In genomic region chr1:920506-920905, GRCh38 we compare ENCODE assay signal across 11 cellular contexts. TPM values are rescaled to one million over a fixed set of nuclear protein-coding genes. Genes with fewer than 3 reads are reported as not detected.
DNase-seq lines count a peak whose midpoint lies in the region; ATAC-seq and TF ChIP-seq lines count a peak whose summit lies in the region.
"Had no signal": no experiment of that assay in that cellular context is flagged by ENCODE, and none has a peak within 500 bp of the region (broad histone marks: within the 10 kb centered on the region; RNA-seq: fewer than 3 reads in every experiment).

No MANE protein-coding gene starts in this region.

- no peaks in the 10 kb centered on the region for H3K9me2 ChIP-seq in MM.1S (replicated peaks; ENCODE audit: insufficient read depth, low read length)

- no peak overlapping the region for H4K8ac ChIP-seq in trophoblast cell (ENCODE audit: low read depth, low read length)

- H3K27me3 ChIP-seq in MM.1S (replicated peaks; ENCODE audit: insufficient read depth, low read length) (peaks cover 91% of the 10 kb centered on the region), trophoblast cell (ENCODE audit: insufficient read depth, low read length) (peaks cover 10% of the 10 kb centered on the region)

- no peak overlapping the region for H3K14ac ChIP-seq in trophoblast cell (ENCODE audit: low read length)

- H3K9me3 Mint-ChIP-seq in brain, result peaks cover 0 to 11% (median 0%) of the 10 kb centered on the region in 5 experiments
- H3K9me3 Mint-ChIP-seq: activated T-cell treated with anti-CD3 and anti-CD28 coated beads, Interleukin-2, amount 50 U/mL, for 4 hours had no signal

- H3K79me2 ChIP-seq in MM.1S (ENCODE audit: low read length) (no peaks in the 10 kb centered on the region), trophoblast cell (ENCODE audit: control insufficient read depth, insufficient read depth, low read length, poor library complexity) (peaks cover 3% of the 10 kb centered on the region)

- no peaks in the 10 kb centered on the region for H3K36me3 ChIP-seq in MM.1S (replicated peaks; ENCODE audit: insufficient read depth, low read length)
- H3K36me3 ChIP-seq in trophoblast cell (ENCODE audit: control insufficient read depth in 1 of 2, insufficient read depth in 2 of 2, low read length in 2 of 2), result peaks cover 4 to 5% of the 10 kb centered on the region in 2 experiments
- H3K36me3 ChIP-seq: neutrophil had no signal

- no peak overlapping the region for H3K4me3 ChIP-seq in MM.1S (ENCODE audit: low read length)
- no peak overlapping the region for H3K4me3 ChIP-seq in trophoblast cell (ENCODE audit: low read depth, low read length)

- H3K4me1 ChIP-seq in MM.1S (ENCODE audit: low read length), result no peaks in the 10 kb centered on the region; the same call in 1 of the 2 replicates
- H3K4me1 ChIP-seq in trophoblast cell (ENCODE audit: control insufficient read depth in 1 of 2, insufficient read depth in 2 of 2, low read length in 2 of 2), result peaks cover 21 to 30% of the 10 kb centered on the region in 2 experiments

- no peak overlapping the region for H2BK5ac ChIP-seq in trophoblast cell (ENCODE audit: low read depth, low read length, poor library complexity)

- DNase-seq in NCI-H1417 (lab: John Stamatoyannopoulos, UW) (peak; percentile 51 to 83 (median 78)), NCI-H1417 treated with DMSO at 0.1 percent for 48 hours (lab: John Stamatoyannopoulos, UW) (no peak), MM.1S (no peak), trophoblast cell (no peak), pons (ENCODE audit: low spot score) (no peak), GM20000 (ENCODE audit: low spot score) (no peak)
- DNase-seq: activated T-cell treated with anti-CD3 and anti-CD28 coated beads, Interleukin-2, amount 50 U/mL, for 4 hours; GOT3 had no signal

- H2AFZ ChIP-seq in MM.1S (ENCODE audit: low read length) (no peak overlapping the region), trophoblast cell (ENCODE audit: insufficient read depth, low read length, poor library complexity) (no peak overlapping the region)

- H2BK12ac ChIP-seq in trophoblast cell (ENCODE audit: low read length), result no peak overlapping the region

- peak overlapping the region; percentile 1 for H4K91ac ChIP-seq in trophoblast cell (ENCODE audit: low read depth, low read length)

- H3K9ac ChIP-seq in MM.1S (ENCODE audit: low read length), result no peak overlapping the region
- no peak overlapping the region for H3K9ac ChIP-seq in trophoblast cell (ENCODE audit: low read length)

- no peak for TF ChIP-seq CTCF in MM.1S (IDR thresholded peaks at IDR 0.05; ENCODE audit: low read length)
- no peak for TF ChIP-seq CTCF in brain (conservative IDR thresholded peaks at IDR 0.05)
- no peak for TF ChIP-seq CTCF in GM20000 (IDR thresholded peaks at IDR 0.05; ENCODE audit: extremely low read depth, missing control alignments)

- WGBS in trophoblast cell (ENCODE audit: extremely low coverage, insufficient coverage, insufficient read length), result no CpG with 5 or more reads among the region's 13 CpGs

- peaks cover 50% of the 10 kb centered on the region for H3K4me1 Mint-ChIP-seq in brain

- peaks cover 40% of the 10 kb centered on the region for H3K27me3 Mint-ChIP-seq in brain

- H2BK120ac ChIP-seq in trophoblast cell (ENCODE audit: insufficient read depth, low read length, poor library complexity), result no peak overlapping the region

- peak overlapping the region; percentile 6 to 77 (median 73) for H3K4me3 Mint-ChIP-seq in brain
- H3K4me3 Mint-ChIP-seq: activated T-cell treated with anti-CD3 and anti-CD28 coated beads, Interleukin-2, amount 50 U/mL, for 4 hours had no signal

- no peak overlapping the region for H3K18ac ChIP-seq in trophoblast cell (ENCODE audit: low read length)

- no peak overlapping the region for H4K12ac ChIP-seq in trophoblast cell (ENCODE audit: low read depth, low read length)

- no peaks in the 10 kb centered on the region for H3K9me3 ChIP-seq in MM.1S (replicated peaks; ENCODE audit: insufficient read depth, low read length)
- peaks cover 12% of the 10 kb centered on the region for H3K9me3 ChIP-seq in trophoblast cell (ENCODE audit: insufficient read depth, low read depth, low read length)
- H3K9me3 ChIP-seq: neutrophil had no signal

- H3K79me1 ChIP-seq in trophoblast cell (ENCODE audit: low read length), result peaks cover 10% of the 10 kb centered on the region

- peak overlapping the region in 4 of 5 experiments; percentile 22 to 87 (median 81) for H3K27ac Mint-ChIP-seq in brain

- peak overlapping the region; percentile 21; the same call in 1 of the 2 replicates for H3K4me2 ChIP-seq in MM.1S (ENCODE audit: low read depth, low read length)
- H3K4me2 ChIP-seq in trophoblast cell (ENCODE audit: low read length), result peak overlapping the region; percentile 26

- no peak overlapping the region for H3K4ac ChIP-seq in trophoblast cell (ENCODE audit: low read depth, low read length)

- H3K27ac ChIP-seq in MM.1S (ENCODE audit: low read length) (no peak overlapping the region), trophoblast cell (ENCODE audit: low read depth, low read length) (no peak overlapping the region)
- H3K27ac ChIP-seq: neutrophil had no signal

- no peak overlapping the region for H3K23ac ChIP-seq in trophoblast cell (ENCODE audit: low read length)

- H2AK5ac ChIP-seq in trophoblast cell (ENCODE audit: low read length), result no peak overlapping the region

- no peaks in the 10 kb centered on the region for H3F3A ChIP-seq in MM.1S (ENCODE audit: insufficient read depth, low read length)

- no peaks in the 10 kb centered on the region for H3K36me3 Mint-ChIP-seq in brain

- H4K20me1 ChIP-seq in MM.1S (ENCODE audit: insufficient read depth, low read length), result no peaks in the 10 kb centered on the region

- ATAC-seq in GM21515 (IDR thresholded peaks at IDR 0.05; ENCODE audit: unreplicated experiment), result no peak

RNA-seq across cellular contexts. Expression of gene SAMD11, which starts 3.2 kb away (rescaled TPM):
- 2.4 TPM for polyA plus RNA-seq in brain (ENCODE audit: insufficient read depth, low read depth, low replicate concordance)
- 16.6 and 18.4 TPM in 2 replicates for polyA plus RNA-seq in trophoblast cell (2013)

RNA-seq across cellular contexts. Expression of gene NOC2L, which starts 38.5 kb away (rescaled TPM):
- polyA plus RNA-seq in brain (ENCODE audit: insufficient read depth, low read depth, low replicate concordance), result 85.8 TPM
- 41.5 and 42.0 TPM in 2 replicates for polyA plus RNA-seq in trophoblast cell (2013)

RNA-seq across cellular contexts. Expression of gene KLHL17, which starts 39.9 kb away (rescaled TPM):
- polyA plus RNA-seq in brain (ENCODE audit: insufficient read depth, low read depth, low replicate concordance), result 5.6 TPM
- polyA plus RNA-seq in trophoblast cell (2013), result 18.1 and 18.5 TPM in 2 replicates

RNA-seq across cellular contexts. Expression of gene PLEKHN1, which starts 45.8 kb away (rescaled TPM):
- polyA plus RNA-seq in brain (ENCODE audit: insufficient read depth, low read depth, low replicate concordance), result not detected
- 1.9 and 2.1 TPM in 2 replicates for polyA plus RNA-seq in trophoblast cell (2013)

Comparison
In these comparisons a context has a peak if more than half of its experiments do, and no peak if none do; other contexts are left out.
1. DNase-seq: peak in NCI-H1417 (3 of 3); none in NCI-H1417 treated with DMSO at 0.1 percent for 48 hours (single experiment), MM.1S (single experiment), trophoblast cell (0 of 2), pons (single experiment) and GM20000 (single experiment).